ENCODE assay signal across 11 cellular contexts in the genomic region with DNA sequence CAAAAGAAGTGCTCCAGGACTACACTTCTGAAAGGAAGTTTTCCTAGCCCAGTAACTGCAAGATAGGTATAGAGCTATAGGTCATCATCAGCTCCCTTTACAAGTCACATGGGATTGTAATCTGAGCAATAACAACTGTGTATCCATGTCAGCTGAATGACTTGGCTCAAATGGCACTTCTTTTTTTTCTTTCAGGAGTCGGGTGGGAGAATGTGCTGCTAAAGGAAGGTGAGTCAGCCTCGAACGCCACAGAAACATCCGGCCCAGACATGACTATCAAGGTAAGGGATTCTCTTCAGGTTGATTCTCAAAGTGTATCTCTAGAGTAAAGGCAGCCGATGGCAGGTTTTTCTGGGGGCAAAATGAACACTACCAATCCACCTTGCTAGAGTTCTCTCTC.
DNase-seq lines count a peak whose midpoint lies in the region; ATAC-seq and TF ChIP-seq lines count a peak whose summit lies in the region.
"Had no signal": no experiment of that assay in that cellular context is flagged by ENCODE, and none has a peak within 500 bp of the region (broad histone marks: within the 10 kb centered on the region; RNA-seq: fewer than 3 reads in every experiment).

No MANE protein-coding gene starts in this region.

- H3K4me3 ChIP-seq in RWPE2 (ENCODE audit: severe bottlenecking) = no peak overlapping the region
- H3K4me3 ChIP-seq in epithelial cell of esophagus (ENCODE audit: low read length) = no peak overlapping the region
- no peak overlapping the region for H3K4me3 ChIP-seq in skeletal muscle tissue (ENCODE audit: low read length in 3 of 3)

- peak; percentile 96 for ATAC-seq in RWPE2 (ENCODE audit: low read depth)

- intact Hi-C loops in activated naive CD4-positive, alpha-beta T cell treated with anti-CD3 and anti-CD28 coated beads for 36 hours (cut with micrococcal nuclease) = no loop called here
- intact Hi-C loops in CD14-positive monocyte (cut with micrococcal nuclease) = no loop called here

- CTCF ChIA-PET in activated naive CD4-positive, alpha-beta T cell treated with anti-CD3 and anti-CD28 coated beads for 36 hours (lab: Charles Lee) = no interaction called here

- H3K4me1 Mint-ChIP-seq in activated naive CD4-positive, alpha-beta T cell treated with anti-CD3 and anti-CD28 coated beads for 36 hours (ENCODE audit: low read depth) = peaks cover 3% of the 10 kb centered on the region
- H3K4me1 Mint-ChIP-seq in CD14-positive monocyte = peaks cover 5% of the 10 kb centered on the region

- peak; percentile 35 for DNase-seq in activated naive CD4-positive, alpha-beta T cell treated with anti-CD3 and anti-CD28 coated beads for 36 hours
- no peak for DNase-seq in activated naive CD4-positive, alpha-beta T cell treated with anti-CD3 and anti-CD28 coated beads, Interleukin-2, amount 50 U/mL, for 16 hours
- DNase-seq in RWPE2 (ENCODE audit: low spot score) (peak; percentile 80), epithelial cell of esophagus (ENCODE audit: low read depth) (peak; percentile 97), CD14-positive monocyte (ENCODE audit: low spot score) (no peak), G401 (ENCODE audit: low spot score) (no peak)
- no peak for DNase-seq in activated CD8-positive, alpha-beta memory T cell treated with anti-CD3 and anti-CD28 coated beads for 24 hours
- DNase-seq: COR-L47; effector memory CD4-positive, alpha-beta T cell; NCI-H524 treated with DMSO at 0.1 percent for 48 hours had no signal

- H3K27ac ChIP-seq in RWPE2 (ENCODE audit: poor library complexity, severe bottlenecking) (peak overlapping the region; percentile 93), skeletal muscle tissue (ENCODE audit: low read depth, low read length) (peak overlapping the region; percentile 20)

- no peak for TF ChIP-seq CTCF in RWPE2 (IDR thresholded peaks at IDR 0.05; ENCODE audit: poor library complexity, severe bottlenecking)
- no peak for TF ChIP-seq CTCF in epithelial cell of esophagus (IDR thresholded peaks at IDR 0.05; ENCODE audit: insufficient read depth, low read depth, low read length, missing control alignments)
- TF ChIP-seq CTCF in CD14-positive monocyte (IDR thresholded peaks at IDR 0.05) = no peak

- H3K9me3 ChIP-seq in RWPE2 (ENCODE audit: severe bottlenecking) (no peaks in the 10 kb centered on the region), skeletal muscle tissue (ENCODE audit: control insufficient read depth in 3 of 3, low read length in 3 of 3) (no peaks in the 10 kb centered on the region)

- no peaks in the 10 kb centered on the region for H3K9me3 Mint-ChIP-seq in activated naive CD4-positive, alpha-beta T cell treated with anti-CD3 and anti-CD28 coated beads for 36 hours
- H3K9me3 Mint-ChIP-seq in CD14-positive monocyte = peaks cover 0 to 4% (median 0%) of the 10 kb centered on the region in 7 donors

- peaks cover 29% of the 10 kb centered on the region for H3K4me1 ChIP-seq in RWPE2 (ENCODE audit: insufficient read depth, poor library complexity, severe bottlenecking)
- H3K4me1 ChIP-seq in skeletal muscle tissue (ENCODE audit: control insufficient read depth in 3 of 3, insufficient read depth in 3 of 3, low read length in 3 of 3) = peaks cover 0 to 7% (median 0%) of the 10 kb centered on the region in 3 donors

- no peak overlapping the region for H3K27ac Mint-ChIP-seq in activated naive CD4-positive, alpha-beta T cell treated with anti-CD3 and anti-CD28 coated beads for 36 hours
- no peak overlapping the region for H3K27ac Mint-ChIP-seq in CD14-positive monocyte

- in situ Hi-C loops in G401 (cut with HindIII; ENCODE audit: low sequenced_read_pairs) = no loop called here

- no peak overlapping the region for H3K9ac ChIP-seq in skeletal muscle tissue (ENCODE audit: low read depth in 1 of 3, low read length in 3 of 3)

- no peaks in the 10 kb centered on the region for H3K36me3 ChIP-seq in RWPE2 (ENCODE audit: low read depth)
- H3K36me3 ChIP-seq in skeletal muscle tissue (ENCODE audit: control insufficient read depth in 3 of 3, insufficient read depth in 3 of 3, low read length in 3 of 3) = no peaks in the 10 kb centered on the region

- H3K27me3 ChIP-seq in RWPE2 (ENCODE audit: insufficient read depth, poor library complexity, severe bottlenecking) (no peaks in the 10 kb centered on the region), skeletal muscle tissue (ENCODE audit: control insufficient read depth in 3 of 3, insufficient read depth in 3 of 3, low read length in 3 of 3) (no peaks in the 10 kb centered on the region)

- H3K4me3 Mint-ChIP-seq in activated naive CD4-positive, alpha-beta T cell treated with anti-CD3 and anti-CD28 coated beads for 36 hours = no peak overlapping the region
- no peak overlapping the region for H3K4me3 Mint-ChIP-seq in CD14-positive monocyte

- no peaks in the 10 kb centered on the region for H3K27me3 Mint-ChIP-seq in activated naive CD4-positive, alpha-beta T cell treated with anti-CD3 and anti-CD28 coated beads for 36 hours (ENCODE audit: low read depth)
- peaks cover 23 to 44% (median 36%) of the 10 kb centered on the region in 3 donors for H3K27me3 Mint-ChIP-seq in CD14-positive monocyte (ENCODE audit: low read depth in 3 of 3)

- H3K36me3 Mint-ChIP-seq in activated naive CD4-positive, alpha-beta T cell treated with anti-CD3 and anti-CD28 coated beads for 36 hours (ENCODE audit: low read depth) = no peaks in the 10 kb centered on the region
- H3K36me3 Mint-ChIP-seq in CD14-positive monocyte = no peaks in the 10 kb centered on the region

Comparison
In these comparisons a context has a peak if more than half of its experiments do, and no peak if none do; other contexts are left out.
1. DNase-seq: peak in activated naive CD4-positive, alpha-beta T cell treated with anti-CD3 and anti-CD28 coated beads for 36 hours (single experiment), RWPE2 (single experiment) and epithelial cell of esophagus (single experiment); none in activated naive CD4-positive, alpha-beta T cell treated with anti-CD3 and anti-CD28 coated beads, Interleukin-2, amount 50 U/mL, for 16 hours (single experiment), CD14-positive monocyte (single experiment), activated CD8-positive, alpha-beta memory T cell treated with anti-CD3 and anti-CD28 coated beads for 24 hours (single experiment) and G401 (single experiment).